8 cellular contexts compared by ENCODE assay signal in the genomic region with DNA sequence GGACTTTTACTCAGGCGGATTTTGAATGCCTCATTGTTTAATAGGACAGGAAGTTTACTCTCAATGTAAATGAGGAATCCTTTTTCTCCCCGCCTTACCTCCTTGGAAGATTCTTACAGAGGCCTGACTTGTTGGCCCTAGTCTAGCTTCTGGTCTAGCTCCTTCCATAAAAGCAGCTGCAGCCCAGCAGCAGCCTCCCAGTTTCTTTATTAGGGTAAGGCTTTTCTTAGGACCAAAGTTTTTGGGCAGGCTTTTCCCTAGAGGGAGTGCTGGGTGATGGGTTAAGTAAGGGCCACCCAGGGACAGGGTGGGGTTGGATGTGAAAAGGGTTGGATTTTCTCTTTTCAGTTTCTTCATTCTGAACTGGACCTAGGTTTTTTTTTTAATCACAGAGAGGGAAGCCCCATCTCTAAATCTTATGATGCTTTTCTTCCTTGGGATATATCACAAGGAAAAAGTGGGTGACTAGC. TPM values are rescaled to one million over a fixed set of nuclear protein-coding genes. Genes with fewer than 3 reads are reported as not detected.
A peak's percentile ranks its signal among the peaks of the same experiment; 100 is the strongest.
DNase-seq lines count a peak whose midpoint lies in the region; ATAC-seq and TF ChIP-seq lines count a peak whose summit lies in the region.

No MANE protein-coding gene starts in this region.

- no peak overlapping the region for H2AFZ ChIP-seq in PC-9
- no peak overlapping the region for H2AFZ ChIP-seq in neural progenitor cell (replicated peaks)

- no peak overlapping the region for H3K9ac ChIP-seq in endodermal cell (ENCODE audit: extremely low read depth, low read length, poor library complexity, severe bottlenecking)
- H3K9ac ChIP-seq in neural progenitor cell = no peak overlapping the region

- no peak for DNase-seq in CD8-positive, alpha-beta T cell
- DNase-seq in PC-9 (no peak), endodermal cell (no peak), neural progenitor cell (ENCODE audit: low spot score) (no peak), cerebellum (ENCODE audit: low spot score) (no peak), midbrain (lab: John Stamatoyannopoulos, UW) (no peak)
- no peak for DNase-seq in NK-92 treated with Interleukin-12 subunit alpha and Interleukin-12 subunit beta, amount 100 ng/mL, for 24 hours (lab: John Stamatoyannopoulos, UW)

- H3K9me2 ChIP-seq in PC-9 (ENCODE audit: insufficient read depth) = no peaks in the 10 kb centered on the region

- TF ChIP-seq CTCF in CD8-positive, alpha-beta T cell (IDR thresholded peaks at IDR 0.05) = no peak
- TF ChIP-seq CTCF in PC-9 (conservative IDR thresholded peaks at IDR 0.05) = no peak
- no peak for TF ChIP-seq CTCF in endodermal cell (conservative IDR thresholded peaks at IDR 0.05)
- no peak for TF ChIP-seq CTCF in neural progenitor cell (IDR thresholded peaks at IDR 0.05)

- H3K4me1 Mint-ChIP-seq in CD8-positive, alpha-beta T cell (ENCODE audit: low read depth) = peaks cover 30% of the 10 kb centered on the region
- H3K4me1 Mint-ChIP-seq in endodermal cell (peaks cover 16% of the 10 kb centered on the region), neural progenitor cell (peaks cover 20% of the 10 kb centered on the region)

- no peaks in the 10 kb centered on the region for H3K27me3 ChIP-seq in CD8-positive, alpha-beta T cell (ENCODE audit: insufficient read depth, low read length)
- H3K27me3 ChIP-seq in PC-9 (ENCODE audit: insufficient read depth, low read depth) (no peaks in the 10 kb centered on the region), endodermal cell (ENCODE audit: control insufficient read depth, insufficient read depth, low read length, poor library complexity, severe bottlenecking) (no peaks in the 10 kb centered on the region), neural progenitor cell (no peaks in the 10 kb centered on the region)

- no peaks in the 10 kb centered on the region for H3K36me3 ChIP-seq in CD8-positive, alpha-beta T cell (ENCODE audit: insufficient read depth, low read length)
- H3K36me3 ChIP-seq in PC-9 (ENCODE audit: low read depth) (no peaks in the 10 kb centered on the region), endodermal cell (ENCODE audit: control insufficient read depth, insufficient read depth, low read length) (no peaks in the 10 kb centered on the region), neural progenitor cell (no peaks in the 10 kb centered on the region)

- no peak overlapping the region for H3K27ac ChIP-seq in CD8-positive, alpha-beta T cell (ENCODE audit: low read depth, low read length)
- peak overlapping the region; percentile 99 for H3K27ac ChIP-seq in PC-9
- H3K27ac ChIP-seq in endodermal cell (ENCODE audit: low read depth, low read length) = peak overlapping the region; percentile 25
- no peak overlapping the region for H3K27ac ChIP-seq in neural progenitor cell

- POLR2A ChIA-PET in CD8-positive, alpha-beta T cell (lab: Charles Lee) = no interaction called here
- POLR2A ChIA-PET in PC-9 (lab: Charles Lee; ENCODE audit: unreplicated experiment) = interaction anchor here (0.5 to 1.0 kb wide), 2 partner anchors 10 to 12 kb away, joined by 6 to 13 read pairs; no protein-coding TSS in a partner anchor

- H3K79me2 ChIP-seq in PC-9 (ENCODE audit: low read depth) (no peaks in the 10 kb centered on the region), neural progenitor cell (ENCODE audit: low read depth) (no peaks in the 10 kb centered on the region)

- no peak for ATAC-seq in CD8-positive, alpha-beta T cell
- ATAC-seq in HG03159 (IDR thresholded peaks at IDR 0.05; ENCODE audit: unreplicated experiment) = no peak

- peaks cover 68% of the 10 kb centered on the region for H3F3A ChIP-seq in PC-9 (ENCODE audit: insufficient read depth, low read depth)
- H3F3A ChIP-seq in neural progenitor cell (ENCODE audit: low read depth) = peaks cover 9% of the 10 kb centered on the region

- peak overlapping the region; percentile 66 for H3K27ac Mint-ChIP-seq in CD8-positive, alpha-beta T cell
- H3K27ac Mint-ChIP-seq in endodermal cell = peak overlapping the region; percentile 89
- H3K27ac Mint-ChIP-seq in neural progenitor cell = peak overlapping the region; percentile 63

- H4K20me1 ChIP-seq in PC-9 (ENCODE audit: insufficient read depth) = no peaks in the 10 kb centered on the region
- no peaks in the 10 kb centered on the region for H4K20me1 ChIP-seq in neural progenitor cell (ENCODE audit: low read depth)

- H3K9me3 ChIP-seq in CD8-positive, alpha-beta T cell (ENCODE audit: low read length) = no peaks in the 10 kb centered on the region
- H3K9me3 ChIP-seq in PC-9 (ENCODE audit: insufficient read depth, low read depth) = 0 out of 2 replicates have a peak, but pooled peaks cover 3% of the 10 kb centered on the region
- no peaks in the 10 kb centered on the region for H3K9me3 ChIP-seq in endodermal cell (ENCODE audit: control insufficient read depth, low read length)
- H3K9me3 ChIP-seq in neural progenitor cell (ENCODE audit: low read depth) = no peaks in the 10 kb centered on the region

- BruUV-seq in PC-9 (replicated peaks; lab: Mats Ljungman, UMichigan) = no TSS peak

- CTCF ChIA-PET in CD8-positive, alpha-beta T cell (lab: Charles Lee) = interaction anchor here (1.3 kb wide), 1 partner anchor 8 kb away, joined by 4 read pairs; no protein-coding TSS in a partner anchor
- CTCF ChIA-PET in PC-9 (lab: Charles Lee) = interaction anchor here (0.6 kb wide), 1 partner anchor 1451 kb away, joined by 16 read pairs; no protein-coding TSS in a partner anchor

- no peak overlapping the region for H3K4me3 Mint-ChIP-seq in CD8-positive, alpha-beta T cell
- H3K4me3 Mint-ChIP-seq in endodermal cell = peak overlapping the region; percentile 19
- peak overlapping the region; percentile 57 for H3K4me3 Mint-ChIP-seq in neural progenitor cell

- intact Hi-C loops in CD8-positive, alpha-beta T cell (cut with DNase I, micrococcal nuclease) = no loop called here
- intact Hi-C loops in PC-9 (cut with micrococcal nuclease; ENCODE audit: unreplicated experiment) = loop anchor here (1.0 to 2.0 kb wide), 4 partner anchors 10 to 88 kb away; no protein-coding TSS in a partner anchor

- H3K4me1 ChIP-seq in CD8-positive, alpha-beta T cell (ENCODE audit: insufficient read depth, low read length) = peaks cover 13% of the 10 kb centered on the region
- H3K4me1 ChIP-seq in PC-9 (replicated peaks; ENCODE audit: insufficient read depth) (peaks cover 75% of the 10 kb centered on the region), endodermal cell (ENCODE audit: control insufficient read depth, insufficient read depth, low read length) (peaks cover 4% of the 10 kb centered on the region), neural progenitor cell (no peaks in the 10 kb centered on the region)

- no peak overlapping the region for H3K4me3 ChIP-seq in CD8-positive, alpha-beta T cell (ENCODE audit: low read depth, low read length)
- H3K4me3 ChIP-seq in PC-9 (peak overlapping the region; percentile 15; the same call in 1 of the 2 replicates), endodermal cell (ENCODE audit: low read length) (no peak overlapping the region), neural progenitor cell (no peak overlapping the region)

- H3K36me3 Mint-ChIP-seq in CD8-positive, alpha-beta T cell = no peaks in the 10 kb centered on the region
- H3K36me3 Mint-ChIP-seq in endodermal cell (ENCODE audit: low read depth) = no peaks in the 10 kb centered on the region
- no peaks in the 10 kb centered on the region for H3K36me3 Mint-ChIP-seq in neural progenitor cell

- WGBS in endodermal cell (ENCODE audit: insufficient coverage in 1 of 2, insufficient read length in 1 of 2), 2 experiments = 40 to 45% methylated on average over 2 of the region's 2 CpGs

- no peaks in the 10 kb centered on the region for H3K27me3 Mint-ChIP-seq in CD8-positive, alpha-beta T cell (ENCODE audit: low read depth)
- H3K27me3 Mint-ChIP-seq in endodermal cell (ENCODE audit: insufficient read depth) (peaks cover 2% of the 10 kb centered on the region), neural progenitor cell (ENCODE audit: insufficient read depth, low read depth) (no peaks in the 10 kb centered on the region)

- peak overlapping the region; percentile 77 for H3K4me2 ChIP-seq in PC-9
- H3K4me2 ChIP-seq in neural progenitor cell = no peak overlapping the region

- H3K9me3 Mint-ChIP-seq in CD8-positive, alpha-beta T cell = no peaks in the 10 kb centered on the region
- H3K9me3 Mint-ChIP-seq in endodermal cell = peaks cover 2% of the 10 kb centered on the region
- H3K9me3 Mint-ChIP-seq in neural progenitor cell = peaks cover 5% of the 10 kb centered on the region

RNA-seq across cellular contexts. Expression of gene LIF, which starts 49.7 kb away (rescaled TPM):
- under 1 TPM; 0.30 to 0.42 TPM for total RNA-seq in CD8-positive, alpha-beta T cell
- total RNA-seq in PC-9 (2021) (17.2 and 17.4 TPM in 2 replicates), endodermal cell (under 1 TPM; 0.31 to 0.77 TPM), neural progenitor cell (ENCODE audit: low replicate concordance) (0.21 and 0.50 TPM in 2 replicates), cerebellum (0.09 TPM)
- 0.78 TPM for polyA plus RNA-seq in endodermal cell (2013, experiment 1 of 2)
- polyA plus RNA-seq in endodermal cell (2013, experiment 2 of 2) = 0.87 TPM

Comparison
In these comparisons a context has a peak if more than half of its experiments do, and no peak if none do; other contexts are left out.
1. H3K27ac ChIP-seq: peak in PC-9 (single experiment) and endodermal cell (single experiment); none in CD8-positive, alpha-beta T cell (single experiment) and neural progenitor cell (single experiment).
2. RNA of gene LIF, which starts 49.7 kb away (total RNA-seq): 17.2 to 17.4 TPM in PC-9; 0.31 to 0.77 TPM in endodermal cell, 0.30 to 0.42 TPM in CD8-positive, alpha-beta T cell, 0.21 to 0.50 TPM in neural progenitor cell and 0.09 TPM in cerebellum (single experiment); every median in the first group is over 10 times any median in the second.
3. Peak in every context shown above with its lines, with median percentiles within 50 percentile points of each other: H3K27ac Mint-ChIP-seq.